13 cellular contexts compared by ENCODE assay signal in genomic region chr7:1544178-1544895, GRCh38. TPM values are rescaled to one million over a fixed set of nuclear protein-coding genes. Genes with fewer than 3 reads are reported as not detected.
DNase-seq lines count a peak whose midpoint lies in the region; ATAC-seq lines count a peak whose summit lies in the region.
"Had no signal": no experiment of that assay in that cellular context is flagged by ENCODE, and none has a peak within 500 bp of the region (broad histone marks: within the 10 kb centered on the region; RNA-seq: fewer than 3 reads in every experiment).

No MANE protein-coding gene starts in this region.

- DNase-seq in left cardiac atrium (no peak), cardiac septum (ENCODE audit: low spot score) (no peak), epidermal melanocyte (ENCODE audit: insufficient read length, low spot score) (no peak)
- DNase-seq: activated CD4-positive, CD25-positive, alpha-beta regulatory T cell treated with anti-CD3 and anti-CD28 coated beads, Interleukin-2, amount 50 U/mL, for 72 hours; activated T-cell treated with anti-CD3 and anti-CD28 coated beads, Interleukin-2, amount 50 U/mL, for 24 hours; H9; mesendoderm; NCI-H1436; NCI-H345; occipital lobe had no signal

- peaks cover 27% of the 10 kb centered on the region for H3K36me3 Mint-ChIP-seq in stimulated activated memory B cell treated with anti-CD40 and anti-IgM and Interleukin-4, amounts not matched to agents 10 μg/mL and 1 μg/mL and 100 μg/mL, for 72 hours

- peak overlapping the region; percentile 10 for H3K27ac Mint-ChIP-seq in stimulated activated memory B cell treated with anti-CD40 and anti-IgM and Interleukin-4, amounts not matched to agents 10 μg/mL and 1 μg/mL and 100 μg/mL, for 72 hours
- H3K27ac Mint-ChIP-seq: H9 had no signal

- peak; percentile 1 to 11 for ATAC-seq in left cardiac atrium
- peak; percentile 5 for ATAC-seq in esophagus mucosa
- no peak for ATAC-seq in stimulated activated memory B cell treated with anti-CD40 and anti-IgM and Interleukin-4, amounts not matched to agents 10 μg/mL and 1 μg/mL and 100 μg/mL, for 72 hours
- no peak for ATAC-seq in GM19397 (IDR thresholded peaks at IDR 0.05; ENCODE audit: unreplicated experiment)

- H3K27me3 Mint-ChIP-seq in stimulated activated memory B cell treated with anti-CD40 and anti-IgM and Interleukin-4, amounts not matched to agents 10 μg/mL and 1 μg/mL and 100 μg/mL, for 72 hours, result peaks cover 7% of the 10 kb centered on the region
- H3K27me3 Mint-ChIP-seq: activated T-cell treated with anti-CD3 and anti-CD28 coated beads, Interleukin-2, amount 50 U/mL, for 24 hours had no signal

- H3K4me3 Mint-ChIP-seq in stimulated activated memory B cell treated with anti-CD40 and anti-IgM and Interleukin-4, amounts not matched to agents 10 μg/mL and 1 μg/mL and 100 μg/mL, for 72 hours, result no peak overlapping the region
- H3K4me3 Mint-ChIP-seq: activated T-cell treated with anti-CD3 and anti-CD28 coated beads, Interleukin-2, amount 50 U/mL, for 24 hours; H9 had no signal

- peaks cover 28% of the 10 kb centered on the region for H3K4me1 Mint-ChIP-seq in stimulated activated memory B cell treated with anti-CD40 and anti-IgM and Interleukin-4, amounts not matched to agents 10 μg/mL and 1 μg/mL and 100 μg/mL, for 72 hours
- H3K4me1 Mint-ChIP-seq: H9 had no signal

- no peaks in the 10 kb centered on the region for H3K9me3 Mint-ChIP-seq in stimulated activated memory B cell treated with anti-CD40 and anti-IgM and Interleukin-4, amounts not matched to agents 10 μg/mL and 1 μg/mL and 100 μg/mL, for 72 hours
- H3K9me3 Mint-ChIP-seq: activated T-cell treated with anti-CD3 and anti-CD28 coated beads, Interleukin-2, amount 50 U/mL, for 24 hours; H9 had no signal

- intact Hi-C loops in left cardiac atrium (cut with DNase I) (no loop called here), cardiac septum (cut with DNase I) (no loop called here)

RNA-seq across cellular contexts. Expression of gene TMEM184A, which starts 11.7 kb away (rescaled TPM):
- total RNA-seq in left cardiac atrium (under 1 TPM; 0.18 to 0.31 TPM), cardiac septum (0.08 TPM), esophagus mucosa (86.6 TPM)
- total RNA-seq: occipital lobe had no signal

RNA-seq across cellular contexts. Expression of gene MAFK, which starts 13.8 kb away (rescaled TPM):
- total RNA-seq in left cardiac atrium (10 to 100 TPM; 43.6 to 73.1 TPM), cardiac septum (192 TPM), esophagus mucosa (12.6 TPM)

RNA-seq across cellular contexts. Expression of gene PSMG3, which starts 25.5 kb away (rescaled TPM):
- total RNA-seq in left cardiac atrium (10 to 100 TPM; 14.3 to 15.0 TPM), cardiac septum (12.1 TPM), esophagus mucosa (39.8 TPM)

RNA-seq across cellular contexts. Expression of gene INTS1, which starts 40.1 kb away (rescaled TPM):
- total RNA-seq in left cardiac atrium, result 10 to 100 TPM; 26.9 to 42.4 TPM
- 54.7 TPM for total RNA-seq in cardiac septum
- total RNA-seq in esophagus mucosa, result 50.4 TPM

Comparison
In these comparisons a context has a peak if more than half of its experiments do, and no peak if none do; other contexts are left out.
1. ATAC-seq: peak in left cardiac atrium (2 of 2) and esophagus mucosa (single experiment); none in stimulated activated memory B cell treated with anti-CD40 and anti-IgM and Interleukin-4, amounts not matched to agents 10 μg/mL and 1 μg/mL and 100 μg/mL, for 72 hours (single experiment) and GM19397 (single experiment).
2. RNA of gene TMEM184A, which starts 11.7 kb away (total RNA-seq): 86.6 TPM in esophagus mucosa (single experiment); 0.18 to 0.31 TPM in left cardiac atrium and 0.08 TPM in cardiac septum (single experiment); every median in the first group is over 10 times any median in the second.